8 cellular contexts compared by ENCODE assay signal in genomic region chr22:24938741-24939341, GRCh38. TPM values are rescaled to one million over a fixed set of nuclear protein-coding genes. Genes with fewer than 3 reads are reported as not detected.
DNase-seq lines count a peak whose midpoint lies in the region; ATAC-seq lines count a peak whose summit lies in the region.

No MANE protein-coding gene starts in this region.

- ATAC-seq in HG02981 (IDR thresholded peaks at IDR 0.05; ENCODE audit: unreplicated experiment), result no peak
- no peak for ATAC-seq in GM19328 (IDR thresholded peaks at IDR 0.05; ENCODE audit: unreplicated experiment)

- peak; percentile 14 for DNase-seq in SIG-M5 treated with dmso at 0.1 percent for 504 hours (lab: John Stamatoyannopoulos, UW; ENCODE audit: unreplicated experiment)
- no peak for DNase-seq in SIG-M5 (lab: John Stamatoyannopoulos, UW)
- DNase-seq in KG1 (lab: John Stamatoyannopoulos, UW), result peak; percentile 22
- DNase-seq in RPMI8226, result peak; percentile 70
- peak; percentile 66 for DNase-seq in cerebellar cortex (ENCODE audit: low spot score)
- DNase-seq in lung microvascular endothelial cell (ENCODE audit: low read depth in 2 of 2), result peak; percentile 52 to 72

RNA-seq across cellular contexts. Expression of gene LHFPL7, which starts 7.7 kb away (rescaled TPM):
- not detected in 2 replicates for total RNA-seq in lung microvascular endothelial cell

RNA-seq across cellular contexts. Expression of gene KIAA1671, which starts 13.7 kb away (rescaled TPM):
- 29.6 and 29.9 TPM in 2 replicates for total RNA-seq in lung microvascular endothelial cell
